ENCODE assay signal across 13 cellular contexts in the genomic region with DNA sequence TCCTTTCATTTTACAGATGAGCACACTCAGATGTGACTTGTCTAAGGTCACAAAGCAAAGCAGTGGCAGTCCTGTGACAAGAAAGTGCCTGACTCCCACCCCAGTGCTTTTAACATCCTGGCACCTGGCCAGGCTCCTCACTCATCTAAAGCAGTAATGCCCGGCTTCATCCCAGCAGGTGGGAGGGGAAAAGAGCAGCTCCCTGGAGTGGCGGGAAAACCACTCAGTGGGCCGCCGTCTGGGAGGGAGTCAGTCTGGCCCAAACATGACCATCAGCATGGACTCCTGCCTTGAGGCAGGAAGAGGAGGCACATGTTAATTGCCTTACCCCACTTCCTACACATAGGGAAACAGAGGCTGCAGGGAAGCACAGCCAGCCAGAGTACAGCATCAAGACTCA. TPM values are rescaled to one million over a fixed set of nuclear protein-coding genes. Genes with fewer than 3 reads are reported as not detected.
DNase-seq lines count a peak whose midpoint lies in the region; ATAC-seq and TF ChIP-seq lines count a peak whose summit lies in the region.
"Had no signal": no experiment of that assay in that cellular context is flagged by ENCODE, and none has a peak within 500 bp of the region (broad histone marks: within the 10 kb centered on the region; RNA-seq: fewer than 3 reads in every experiment).

No MANE protein-coding gene starts in this region.

- H3K4me2 ChIP-seq in GM23338 = peak overlapping the region; percentile 84
- peak overlapping the region; percentile 96 for H3K4me2 ChIP-seq in osteoblast (ENCODE audit: insufficient read depth, low read length)

- H3F3A ChIP-seq in GM23338 (replicated peaks; ENCODE audit: low read depth) = peaks cover 3% of the 10 kb centered on the region; the same call in 1 of the 2 replicates

- no peaks in the 10 kb centered on the region for H3K9me3 ChIP-seq in osteoblast (ENCODE audit: low read depth, low read length)

- H3K4me1 ChIP-seq in GM23338 (ENCODE audit: insufficient read depth) (peaks cover 42% of the 10 kb centered on the region), osteoblast (ENCODE audit: insufficient read depth, low read length) (peaks cover 43% of the 10 kb centered on the region)

- DNase-seq in GM23338 (ENCODE audit: low spot score) (no peak), NCI-H2029 (lab: John Stamatoyannopoulos, UW) (peak; percentile 61), astrocyte of the cerebellum (ENCODE audit: low read depth) (no peak), osteoblast (ENCODE audit: insufficient read length, low spot score, missing footprints) (no peak), HT-29 (ENCODE audit: low spot score) (no peak), NCI-H226 (no peak)
- DNase-seq: activated T-cell treated with anti-CD3 and anti-CD28 coated beads, Interleukin-2, amount 50 U/mL, for 72 hours; effector CD8-positive, alpha-beta T cell; kidney glomerular epithelial cell; small intestine had no signal

- no peak overlapping the region for H3K27ac Mint-ChIP-seq in GM23338
- H3K27ac Mint-ChIP-seq: activated T-cell treated with anti-CD3 and anti-CD28 coated beads, Interleukin-2, amount 50 U/mL, for 72 hours had no signal

- peaks cover 35% of the 10 kb centered on the region for H3K27me3 Mint-ChIP-seq in GM23338 (ENCODE audit: insufficient read depth, low read depth, poor library complexity)

- H3K27ac ChIP-seq in GM23338 (ENCODE audit: low read depth) = no peak overlapping the region
- H3K27ac ChIP-seq in osteoblast (ENCODE audit: low read depth, low read length) = no peak overlapping the region

- no peaks in the 10 kb centered on the region; the same call in 2 of the 3 replicates for H3K9me3 Mint-ChIP-seq in GM23338
- H3K9me3 Mint-ChIP-seq: activated T-cell treated with anti-CD3 and anti-CD28 coated beads, Interleukin-2, amount 50 U/mL, for 72 hours; IgD-negative memory B cell had no signal

- ATAC-seq in GM23338 (no peak), HG03442 (IDR thresholded peaks at IDR 0.05; ENCODE audit: unreplicated experiment) (no peak), HG03097 (IDR thresholded peaks at IDR 0.05; ENCODE audit: low FRiP score, unreplicated experiment) (no peak)
- ATAC-seq: activated T-cell treated with anti-CD3 and anti-CD28 coated beads, Interleukin-2, amount 50 U/mL, for 72 hours had no signal

- peaks cover 55% of the 10 kb centered on the region for H4K20me1 ChIP-seq in GM23338 (replicated peaks; ENCODE audit: insufficient read depth)
- peaks cover 59% of the 10 kb centered on the region for H4K20me1 ChIP-seq in osteoblast (ENCODE audit: insufficient read depth, low read length)

- no peak overlapping the region for H2AFZ ChIP-seq in GM23338
- no peak overlapping the region for H2AFZ ChIP-seq in osteoblast (ENCODE audit: low read length)

- H3K27me3 ChIP-seq in GM23338 (ENCODE audit: insufficient read depth) (peaks cover 6% of the 10 kb centered on the region), osteoblast (ENCODE audit: insufficient read depth, low read length) (no peaks in the 10 kb centered on the region)

- H3K4me3 ChIP-seq in GM23338 (peak overlapping the region; percentile 99; the same call in 1 of the 2 replicates), astrocyte of the cerebellum (ENCODE audit: low read depth, low read length) (peak overlapping the region; percentile 93), osteoblast (ENCODE audit: insufficient read depth, low read length) (peak overlapping the region; percentile 97)

- H3K4me3 Mint-ChIP-seq in GM23338 = peak overlapping the region; percentile 97

- TF ChIP-seq CTCF in GM23338 (conservative IDR thresholded peaks at IDR 0.05; ENCODE audit: low read depth in 2 of 2) (no peak), astrocyte of the cerebellum (IDR thresholded peaks at IDR 0.05; ENCODE audit: low read depth, low read length, missing control alignments) (no peak), osteoblast (IDR thresholded peaks at IDR 0.05; ENCODE audit: extremely low read depth, low read depth, low read length) (no peak)

- peaks cover 57% of the 10 kb centered on the region for H3K4me1 Mint-ChIP-seq in GM23338

- peaks cover 74% of the 10 kb centered on the region for H3K79me2 ChIP-seq in GM23338 (replicated peaks; ENCODE audit: insufficient read depth)
- H3K79me2 ChIP-seq in osteoblast (ENCODE audit: insufficient read depth, low read length) = peaks cover 75% of the 10 kb centered on the region

- peaks cover 26% of the 10 kb centered on the region for H3K36me3 Mint-ChIP-seq in GM23338 (ENCODE audit: low read depth)
- H3K36me3 Mint-ChIP-seq: IgD-negative memory B cell had no signal

- in situ Hi-C loops in astrocyte of the cerebellum (cut with HindIII; ENCODE audit: low sequenced_read_pairs) = no loop called here

- no peaks in the 10 kb centered on the region for H3K36me3 ChIP-seq in GM23338 (ENCODE audit: insufficient read depth)
- H3K36me3 ChIP-seq in osteoblast (ENCODE audit: insufficient read depth, low read length) = peaks cover 11% of the 10 kb centered on the region

- no peaks in the 10 kb centered on the region for H3K9me2 ChIP-seq in GM23338 (ENCODE audit: insufficient read depth)

RNA-seq across cellular contexts. Expression of a gene that starts 2.6 kb away (rescaled TPM):
- total RNA-seq in GM23338 (2014; rRNA removed; shearing (Covaris generic)) = 21.1 and 23.4 TPM in 2 replicates
- polyA plus RNA-seq in GM23338 (2016; fragmentation: Nextera tagmentation; extraction: Ambion mirVana) = 51.9 and 60.9 TPM in 2 replicates
- total RNA-seq in osteoblast = 3.3 and 5.0 TPM in 2 replicates
- 8.7 and 18.9 TPM in 2 replicates for total RNA-seq in HT-29 (2014; rRNA removed; shearing (Covaris generic))
- polyA plus RNA-seq: IgD-negative memory B cell had no signal

RNA-seq across cellular contexts. Expression of a gene that starts 7.0 kb away (rescaled TPM):
- total RNA-seq in GM23338 (2014; rRNA removed; shearing (Covaris generic)) = 250 and 270 TPM in 2 replicates
- polyA plus RNA-seq in GM23338 (2016; fragmentation: Nextera tagmentation; extraction: Ambion mirVana) = 523 and 558 TPM in 2 replicates
- total RNA-seq in osteoblast = 235 and 267 TPM in 2 replicates
- 828 and 837 TPM in 2 replicates for total RNA-seq in HT-29 (2014; rRNA removed; shearing (Covaris generic))

RNA-seq across cellular contexts. Expression of a gene that starts 15.4 kb away (rescaled TPM):
- 0.94 and 3.4 TPM in 2 replicates for total RNA-seq in GM23338 (2014; rRNA removed; shearing (Covaris generic))
- 8.9 and 9.9 TPM in 2 replicates for polyA plus RNA-seq in GM23338 (2016; fragmentation: Nextera tagmentation; extraction: Ambion mirVana)
- 3.5 and 3.6 TPM in 2 replicates for total RNA-seq in osteoblast
- 54.0 and 100 TPM in 2 replicates for total RNA-seq in HT-29 (2014; rRNA removed; shearing (Covaris generic))

RNA-seq across cellular contexts. Expression of a gene that starts 40.5 kb away (rescaled TPM):
- total RNA-seq in GM23338 (2014; rRNA removed; shearing (Covaris generic)) = 2.8 and 3.3 TPM in 2 replicates
- polyA plus RNA-seq in GM23338 (2016; fragmentation: Nextera tagmentation; extraction: Ambion mirVana) = 1.8 and 2.6 TPM in 2 replicates
- 33.3 and 44.2 TPM in 2 replicates for total RNA-seq in osteoblast
- total RNA-seq in HT-29 (2014; rRNA removed; shearing (Covaris generic)) = 219 and 252 TPM in 2 replicates

RNA-seq across cellular contexts. Expression of a gene that starts 53.8 kb away (rescaled TPM):
- total RNA-seq in GM23338 (2014; rRNA removed; shearing (Covaris generic)) = 36.0 and 43.4 TPM in 2 replicates
- 9.5 and 10.0 TPM in 2 replicates for polyA plus RNA-seq in GM23338 (2016; fragmentation: Nextera tagmentation; extraction: Ambion mirVana)
- total RNA-seq in osteoblast = 48.1 and 65.4 TPM in 2 replicates
- 39.6 and 62.1 TPM in 2 replicates for total RNA-seq in HT-29 (2014; rRNA removed; shearing (Covaris generic))

Comparison
In these comparisons a context has a peak if more than half of its experiments do, and no peak if none do; other contexts are left out.
1. RNA of a gene that starts 15.4 kb away (total RNA-seq): 54.0 to 100 TPM in HT-29; 3.5 to 3.6 TPM in osteoblast and 0.94 to 3.4 TPM in GM23338; every median in the first group is over 10 times any median in the second.
2. Peak in every context shown above with its lines, with median percentiles within 50 percentile points of each other: H3K4me3 ChIP-seq.